1 cellular context compared by ENCODE assay signal in the genomic region with DNA sequence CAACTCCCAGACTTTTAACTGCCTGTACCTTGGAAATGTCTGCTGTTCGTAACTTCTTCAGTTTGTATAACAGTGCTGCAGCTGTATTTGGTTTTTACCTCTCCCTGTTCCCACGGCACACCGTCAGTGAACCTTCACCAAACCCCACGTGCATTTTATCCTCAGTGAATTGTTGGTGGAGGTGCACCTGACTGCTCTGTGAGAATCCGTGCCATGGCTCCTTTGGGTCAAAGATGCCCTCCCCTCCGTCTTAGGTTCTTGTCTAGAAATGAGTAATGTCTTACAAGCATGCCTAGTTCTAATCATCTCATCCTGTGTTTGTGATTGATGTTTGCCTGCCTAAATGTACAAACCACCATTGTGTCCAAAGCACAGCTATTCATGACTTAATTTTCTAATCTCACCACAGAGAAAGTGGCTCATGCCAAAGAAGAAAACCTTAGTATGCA.
TF ChIP-seq lines count a peak whose summit lies in the region.

No MANE protein-coding gene starts in this region.

TF ChIP-seq in GM12878, 131 proteins besides CTCF, POLR2A, EP300 and RAD21:
- TF ChIP-seq BHLHE40 (IDR thresholded peaks at IDR 0.05; ENCODE audit: borderline replicate concordance in 1 of 2, low read depth in 2 of 2, low read length in 1 of 2) (peak; percentile 18 to 56; a peak in 2 of 4 replicates), ZBED1 (IDR thresholded peaks at IDR 0.05; ENCODE audit: borderline replicate concordance) (no peak), BCL11A (IDR thresholded peaks at IDR 0.05; ENCODE audit: low read depth, low read length) (0 out of 2 replicates have a peak, but pooled peaks have one; percentile 39), FOS (IDR thresholded peaks at IDR 0.05; ENCODE audit: borderline replicate concordance, extremely low read depth, insufficient read length) (no peak), IRF4 (IDR thresholded peaks at IDR 0.05; ENCODE audit: low read depth, low read length) (0 out of 2 replicates have a peak, but pooled peaks have one; percentile 14), RUNX3 (IDR thresholded peaks at IDR 0.05; ENCODE audit: low read length) (no peak), NFIC (IDR thresholded peaks at IDR 0.05; ENCODE audit: low read depth, low read length) (no peak), RB1 (IDR thresholded peaks at IDR 0.05; ENCODE audit: borderline replicate concordance) (no peak), MTA2 (IDR thresholded peaks at IDR 0.05; ENCODE audit: low read depth) (peak; percentile 46; the same call in 1 of the 2 replicates), STAT3 (IDR thresholded peaks at IDR 0.05; ENCODE audit: low read depth, low read length) (no peak), ATF7 (IDR thresholded peaks at IDR 0.05; ENCODE audit: low read depth) (peak; percentile 31; the same call in 1 of the 2 replicates), IKZF2 (IDR thresholded peaks at IDR 0.05) (peak in 1 of 2 experiments; percentile 28; a peak in 1 of 4 replicates)
- TF ChIP-seq, protein P1, sequence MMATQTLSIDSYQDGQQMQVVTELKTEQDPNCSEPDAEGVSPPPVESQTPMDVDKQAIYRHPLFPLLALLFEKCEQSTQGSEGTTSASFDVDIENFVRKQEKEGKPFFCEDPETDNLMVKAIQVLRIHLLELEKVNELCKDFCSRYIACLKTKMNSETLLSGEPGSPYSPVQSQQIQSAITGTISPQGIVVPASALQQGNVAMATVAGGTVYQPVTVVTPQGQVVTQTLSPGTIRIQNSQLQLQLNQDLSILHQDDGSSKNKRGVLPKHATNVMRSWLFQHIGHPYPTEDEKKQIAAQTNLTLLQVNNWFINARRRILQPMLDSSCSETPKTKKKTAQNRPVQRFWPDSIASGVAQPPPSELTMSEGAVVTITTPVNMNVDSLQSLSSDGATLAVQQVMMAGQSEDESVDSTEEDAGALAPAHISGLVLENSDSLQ (IDR thresholded peaks at IDR 0.05): peak; percentile 11; the same call in 1 of the 2 replicates
- TF ChIP-seq, protein P2, sequence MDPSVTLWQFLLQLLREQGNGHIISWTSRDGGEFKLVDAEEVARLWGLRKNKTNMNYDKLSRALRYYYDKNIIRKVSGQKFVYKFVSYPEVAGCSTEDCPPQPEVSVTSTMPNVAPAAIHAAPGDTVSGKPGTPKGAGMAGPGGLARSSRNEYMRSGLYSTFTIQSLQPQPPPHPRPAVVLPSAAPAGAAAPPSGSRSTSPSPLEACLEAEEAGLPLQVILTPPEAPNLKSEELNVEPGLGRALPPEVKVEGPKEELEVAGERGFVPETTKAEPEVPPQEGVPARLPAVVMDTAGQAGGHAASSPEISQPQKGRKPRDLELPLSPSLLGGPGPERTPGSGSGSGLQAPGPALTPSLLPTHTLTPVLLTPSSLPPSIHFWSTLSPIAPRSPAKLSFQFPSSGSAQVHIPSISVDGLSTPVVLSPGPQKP (IDR thresholded peaks at IDR 0.05; ENCODE audit: low read depth, low read length): no peak
